ENCODE assay signal across 21 cellular contexts in the genomic region with DNA sequence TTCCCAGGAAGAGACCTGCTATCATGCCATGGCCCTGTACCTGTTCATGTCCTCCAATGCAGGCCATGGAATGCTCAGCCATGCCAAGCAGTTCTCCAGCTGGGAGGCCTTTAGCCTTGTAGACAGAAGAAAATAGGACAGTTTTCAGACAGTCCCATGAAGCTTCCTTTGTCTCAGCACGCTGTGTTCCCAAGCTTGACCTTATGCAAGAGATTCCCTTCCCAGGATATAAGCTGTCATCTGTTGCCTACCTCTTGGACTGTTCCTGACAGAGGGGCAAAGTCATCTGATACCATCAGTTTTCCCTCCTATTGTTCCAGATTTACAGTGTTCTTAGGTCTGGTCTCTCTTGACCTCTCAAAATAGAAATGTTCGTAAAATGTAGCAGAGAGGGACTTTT.
DNase-seq lines count a peak whose midpoint lies in the region; ATAC-seq and TF ChIP-seq lines count a peak whose summit lies in the region.
"Had no signal": no experiment of that assay in that cellular context is flagged by ENCODE, and none has a peak within 500 bp of the region (broad histone marks: within the 10 kb centered on the region; RNA-seq: fewer than 3 reads in every experiment).

No MANE protein-coding gene starts in this region.

- TF ChIP-seq CTCF in lower lobe of right lung (IDR thresholded peaks at IDR 0.05) = no peak

- peaks cover 34% of the 10 kb centered on the region for H3K4me1 ChIP-seq in lower lobe of right lung

- H3K27me3 ChIP-seq in lower lobe of right lung (ENCODE audit: low read depth) = no peaks in the 10 kb centered on the region

- peak overlapping the region; percentile 56 for H3K27ac ChIP-seq in lower lobe of right lung
- H3K27ac ChIP-seq: C4-2B had no signal

- H3K4me1 Mint-ChIP-seq in activated naive CD8-positive, alpha-beta T cell (ENCODE audit: low read depth) = peaks cover 4% of the 10 kb centered on the region
- H3K4me1 Mint-ChIP-seq in activated naive CD8-positive, alpha-beta T cell treated with anti-CD3 and anti-CD28 coated beads for 36 hours = peaks cover 4% of the 10 kb centered on the region
- peaks cover 12% of the 10 kb centered on the region for H3K4me1 Mint-ChIP-seq in activated T-helper 17 cell treated with anti-CD3 and anti-CD28 coated beads, Interleukin-2, amount 50 U/mL, for 72 hours
- peaks cover 5% of the 10 kb centered on the region for H3K4me1 Mint-ChIP-seq in stimulated activated memory B cell treated with anti-CD40 and anti-IgM and Interleukin-4, amounts not matched to agents 10 μg/mL and 1 μg/mL and 100 μg/mL, for 72 hours
- no peaks in the 10 kb centered on the region for H3K4me1 Mint-ChIP-seq in activated CD8-positive, alpha-beta memory T cell treated with anti-CD3 and anti-CD28 coated beads, Interleukin-2, amount 10 ng/mL, durations not matched to agents 7 days and 5 days
- H3K4me1 Mint-ChIP-seq: GM23338 had no signal

- peaks cover 10% of the 10 kb centered on the region for H3K36me3 Mint-ChIP-seq in activated naive CD8-positive, alpha-beta T cell
- H3K36me3 Mint-ChIP-seq in activated naive CD8-positive, alpha-beta T cell treated with anti-CD3 and anti-CD28 coated beads for 36 hours = peaks cover 41% of the 10 kb centered on the region
- H3K36me3 Mint-ChIP-seq in activated T-helper 17 cell treated with anti-CD3 and anti-CD28 coated beads, Interleukin-2, amount 50 U/mL, for 72 hours (ENCODE audit: low read depth) = peaks cover 100% of the 10 kb centered on the region
- peaks cover 85% of the 10 kb centered on the region for H3K36me3 Mint-ChIP-seq in stimulated activated memory B cell treated with anti-CD40 and anti-IgM and Interleukin-4, amounts not matched to agents 10 μg/mL and 1 μg/mL and 100 μg/mL, for 72 hours
- H3K36me3 Mint-ChIP-seq in activated CD8-positive, alpha-beta memory T cell treated with anti-CD3 and anti-CD28 coated beads, Interleukin-2, amount 10 ng/mL, durations not matched to agents 7 days and 5 days = peaks cover 72% of the 10 kb centered on the region

- H3K9me3 ChIP-seq in lower lobe of right lung = no peaks in the 10 kb centered on the region

- intact Hi-C loops in lower lobe of right lung (cut with DNase I) = no loop called here

- H3K9me3 Mint-ChIP-seq in activated naive CD8-positive, alpha-beta T cell (ENCODE audit: low read depth) = no peaks in the 10 kb centered on the region
- no peaks in the 10 kb centered on the region for H3K9me3 Mint-ChIP-seq in activated naive CD8-positive, alpha-beta T cell treated with anti-CD3 and anti-CD28 coated beads for 36 hours
- no peaks in the 10 kb centered on the region for H3K9me3 Mint-ChIP-seq in activated T-helper 17 cell treated with anti-CD3 and anti-CD28 coated beads, Interleukin-2, amount 50 U/mL, for 72 hours
- H3K9me3 Mint-ChIP-seq in stimulated activated memory B cell treated with anti-CD40 and anti-IgM and Interleukin-4, amounts not matched to agents 10 μg/mL and 1 μg/mL and 100 μg/mL, for 72 hours = no peaks in the 10 kb centered on the region
- no peaks in the 10 kb centered on the region for H3K9me3 Mint-ChIP-seq in activated CD8-positive, alpha-beta memory T cell treated with anti-CD3 and anti-CD28 coated beads, Interleukin-2, amount 10 ng/mL, durations not matched to agents 7 days and 5 days (ENCODE audit: low read depth)
- H3K9me3 Mint-ChIP-seq: GM23338 had no signal

- CTCF ChIA-PET in activated CD8-positive, alpha-beta memory T cell treated with anti-CD3 and anti-CD28 coated beads, Interleukin-2, amount 10 ng/mL, durations not matched to agents 7 days and 5 days (lab: Charles Lee) = no interaction called here

- no peak for DNase-seq in activated naive CD8-positive, alpha-beta T cell treated with anti-CD3 and anti-CD28 coated beads for 36 hours
- DNase-seq in lower lobe of right lung = no peak
- DNase-seq in NCI-H2081 (lab: John Stamatoyannopoulos, UW) = no peak
- no peak for DNase-seq in activated CD8-positive, alpha-beta memory T cell treated with anti-CD3 and anti-CD28 coated beads, Interleukin-2, amount 10 ng/mL, durations not matched to agents 7 days and 5 days
- no peak for DNase-seq in cerebellum (ENCODE audit: low spot score)
- DNase-seq: amygdala; DMS153; effector CD4-positive, alpha-beta T cell; GDM1; NCI-H146; NCI-H2171; NCI-H526 treated with DMSO at 0.1 percent for 48 hours; retina; stimulated activated CD4-positive, alpha-beta T cell treated with anti-CD3 and anti-CD28 coated beads, Interleukin-15, amount 100 ng/mL, for 24 hours had no signal

- H3K4me3 ChIP-seq in lower lobe of right lung = no peak overlapping the region
- H3K4me3 ChIP-seq: GM23338 had no signal

- peak overlapping the region; percentile 54 for H3K27ac Mint-ChIP-seq in activated naive CD8-positive, alpha-beta T cell
- H3K27ac Mint-ChIP-seq in activated naive CD8-positive, alpha-beta T cell treated with anti-CD3 and anti-CD28 coated beads for 36 hours = no peak overlapping the region
- H3K27ac Mint-ChIP-seq in activated T-helper 17 cell treated with anti-CD3 and anti-CD28 coated beads, Interleukin-2, amount 50 U/mL, for 72 hours = peak overlapping the region; percentile 95
- peak overlapping the region; percentile 46 for H3K27ac Mint-ChIP-seq in stimulated activated memory B cell treated with anti-CD40 and anti-IgM and Interleukin-4, amounts not matched to agents 10 μg/mL and 1 μg/mL and 100 μg/mL, for 72 hours
- H3K27ac Mint-ChIP-seq in activated CD8-positive, alpha-beta memory T cell treated with anti-CD3 and anti-CD28 coated beads, Interleukin-2, amount 10 ng/mL, durations not matched to agents 7 days and 5 days = no peak overlapping the region
- H3K27ac Mint-ChIP-seq: GM23338 had no signal

- H3K4me3 Mint-ChIP-seq in activated naive CD8-positive, alpha-beta T cell = no peak overlapping the region
- H3K4me3 Mint-ChIP-seq in activated naive CD8-positive, alpha-beta T cell treated with anti-CD3 and anti-CD28 coated beads for 36 hours = no peak overlapping the region
- no peak overlapping the region for H3K4me3 Mint-ChIP-seq in activated T-helper 17 cell treated with anti-CD3 and anti-CD28 coated beads, Interleukin-2, amount 50 U/mL, for 72 hours
- no peak overlapping the region for H3K4me3 Mint-ChIP-seq in stimulated activated memory B cell treated with anti-CD40 and anti-IgM and Interleukin-4, amounts not matched to agents 10 μg/mL and 1 μg/mL and 100 μg/mL, for 72 hours
- H3K4me3 Mint-ChIP-seq in activated CD8-positive, alpha-beta memory T cell treated with anti-CD3 and anti-CD28 coated beads, Interleukin-2, amount 10 ng/mL, durations not matched to agents 7 days and 5 days = no peak overlapping the region
- H3K4me3 Mint-ChIP-seq: GM23338 had no signal

- peaks cover 100% of the 10 kb centered on the region for H3K36me3 ChIP-seq in lower lobe of right lung

- ATAC-seq in activated T-helper 17 cell treated with anti-CD3 and anti-CD28 coated beads, Interleukin-2, amount 50 U/mL, for 72 hours (replicated peaks) = no peak
- no peak for ATAC-seq in lower lobe of right lung
- no peak for ATAC-seq in stimulated activated memory B cell treated with anti-CD40 and anti-IgM and Interleukin-4, amounts not matched to agents 10 μg/mL and 1 μg/mL and 100 μg/mL, for 72 hours
- no peak for ATAC-seq in activated CD8-positive, alpha-beta memory T cell treated with anti-CD3 and anti-CD28 coated beads, Interleukin-2, amount 10 ng/mL, durations not matched to agents 7 days and 5 days
- ATAC-seq: activated CD4-positive, CD25-positive, alpha-beta regulatory T cell treated with anti-CD3 and anti-CD28 coated beads, Interleukin-2, amount 50 U/mL, for 24 hours; esophagus mucosa; GM23338 had no signal

- no peaks in the 10 kb centered on the region for H3K27me3 Mint-ChIP-seq in activated naive CD8-positive, alpha-beta T cell
- no peaks in the 10 kb centered on the region for H3K27me3 Mint-ChIP-seq in activated naive CD8-positive, alpha-beta T cell treated with anti-CD3 and anti-CD28 coated beads for 36 hours
- H3K27me3 Mint-ChIP-seq in activated T-helper 17 cell treated with anti-CD3 and anti-CD28 coated beads, Interleukin-2, amount 50 U/mL, for 72 hours = no peaks in the 10 kb centered on the region
- no peaks in the 10 kb centered on the region for H3K27me3 Mint-ChIP-seq in stimulated activated memory B cell treated with anti-CD40 and anti-IgM and Interleukin-4, amounts not matched to agents 10 μg/mL and 1 μg/mL and 100 μg/mL, for 72 hours
- H3K27me3 Mint-ChIP-seq in activated CD8-positive, alpha-beta memory T cell treated with anti-CD3 and anti-CD28 coated beads, Interleukin-2, amount 10 ng/mL, durations not matched to agents 7 days and 5 days = no peaks in the 10 kb centered on the region

Comparison
In these comparisons a context has a peak if more than half of its experiments do, and no peak if none do; other contexts are left out.
1. H3K27ac Mint-ChIP-seq: peak in activated naive CD8-positive, alpha-beta T cell (single experiment), activated T-helper 17 cell treated with anti-CD3 and anti-CD28 coated beads, Interleukin-2, amount 50 U/mL, for 72 hours (single experiment) and stimulated activated memory B cell treated with anti-CD40 and anti-IgM and Interleukin-4, amounts not matched to agents 10 μg/mL and 1 μg/mL and 100 μg/mL, for 72 hours (single experiment); none in activated naive CD8-positive, alpha-beta T cell treated with anti-CD3 and anti-CD28 coated beads for 36 hours (single experiment) and activated CD8-positive, alpha-beta memory T cell treated with anti-CD3 and anti-CD28 coated beads, Interleukin-2, amount 10 ng/mL, durations not matched to agents 7 days and 5 days (single experiment).